1 cellular context compared by ENCODE assay signal in the genomic region with DNA sequence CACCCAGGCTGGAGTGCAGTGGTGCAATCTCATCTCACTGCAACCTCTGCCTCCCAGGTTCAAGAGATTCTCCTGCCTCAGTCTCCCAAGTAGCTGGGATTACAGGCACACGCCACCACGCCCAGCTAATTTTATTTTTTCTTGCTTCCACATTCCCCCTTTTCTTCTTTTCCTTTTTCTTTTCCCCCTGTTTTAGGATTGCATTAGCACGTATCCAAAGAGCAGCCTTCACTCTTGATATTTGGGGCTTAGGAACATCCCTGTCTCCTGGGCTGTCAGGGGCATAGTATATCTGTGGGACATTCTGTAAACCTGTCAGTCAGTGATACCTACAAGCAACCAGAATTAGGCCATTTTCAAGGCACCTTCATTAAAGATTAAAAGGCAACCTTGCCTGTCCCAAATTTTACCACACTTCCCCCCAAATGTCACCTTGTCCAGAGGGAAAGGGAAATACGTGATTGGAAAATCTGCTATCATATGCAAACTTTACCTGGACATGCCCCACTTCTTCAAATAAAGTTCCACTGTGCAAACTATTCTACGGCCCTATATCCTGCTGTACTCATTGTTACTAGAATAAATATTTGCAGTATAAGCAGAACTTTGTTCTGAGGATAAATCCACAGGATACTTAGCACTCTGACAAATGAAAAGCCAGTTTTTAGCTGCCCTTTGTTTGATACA.
TF ChIP-seq lines count a peak whose summit lies in the region.

No MANE protein-coding gene starts in this region.

TF ChIP-seq in HepG2, 621 proteins besides CTCF, POLR2A, EP300 and RAD21 (continued from another document and continues in another):
- TF ChIP-seq TFDP1 (CRISPR knock-in tag; IDR thresholded peaks at IDR 0.05; ENCODE audit: borderline replicate concordance), result peak; percentile 27; the same call in 1 of the 2 replicates
- TF ChIP-seq AKAP8 (CRISPR knock-in tag; IDR thresholded peaks at IDR 0.05), result 0 out of 2 replicates have a peak, but pooled peaks have one; percentile 23
- TF ChIP-seq ZNF782 (CRISPR knock-in tag; IDR thresholded peaks at IDR 0.05; ENCODE audit: borderline replicate concordance), result no peak
- peak; percentile 97; the same call in 1 of the 2 replicates for TF ChIP-seq NFKBIZ (CRISPR knock-in tag; IDR thresholded peaks at IDR 0.05)
- TF ChIP-seq ZNF776 (CRISPR knock-in tag; IDR thresholded peaks at IDR 0.05), result no peak
- TF ChIP-seq STAT5B (CRISPR knock-in tag; IDR thresholded peaks at IDR 0.05), result no peak
- TF ChIP-seq, protein P1, sequence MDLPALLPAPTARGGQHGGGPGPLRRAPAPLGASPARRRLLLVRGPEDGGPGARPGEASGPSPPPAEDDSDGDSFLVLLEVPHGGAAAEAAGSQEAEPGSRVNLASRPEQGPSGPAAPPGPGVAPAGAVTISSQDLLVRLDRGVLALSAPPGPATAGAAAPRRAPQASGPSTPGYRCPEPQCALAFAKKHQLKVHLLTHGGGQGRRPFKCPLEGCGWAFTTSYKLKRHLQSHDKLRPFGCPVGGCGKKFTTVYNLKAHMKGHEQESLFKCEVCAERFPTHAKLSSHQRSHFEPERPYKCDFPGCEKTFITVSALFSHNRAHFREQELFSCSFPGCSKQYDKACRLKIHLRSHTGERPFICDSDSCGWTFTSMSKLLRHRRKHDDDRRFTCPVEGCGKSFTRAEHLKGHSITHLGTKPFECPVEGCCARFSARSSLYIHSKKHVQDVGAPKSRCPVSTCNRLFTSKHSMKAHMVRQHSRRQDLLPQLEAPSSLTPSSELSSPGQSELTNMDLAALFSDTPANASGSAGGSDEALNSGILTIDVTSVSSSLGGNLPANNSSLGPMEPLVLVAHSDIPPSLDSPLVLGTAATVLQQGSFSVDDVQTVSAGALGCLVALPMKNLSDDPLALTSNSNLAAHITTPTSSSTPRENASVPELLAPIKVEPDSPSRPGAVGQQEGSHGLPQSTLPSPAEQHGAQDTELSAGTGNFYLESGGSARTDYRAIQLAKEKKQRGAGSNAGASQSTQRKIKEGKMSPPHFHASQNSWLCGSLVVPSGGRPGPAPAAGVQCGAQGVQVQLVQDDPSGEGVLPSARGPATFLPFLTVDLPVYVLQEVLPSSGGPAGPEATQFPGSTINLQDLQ (CRISPR knock-in tag; IDR thresholded peaks at IDR 0.05), result no peak; the same call in 1 of the 2 replicates
- TF ChIP-seq POLR2AphosphoS5 (IDR thresholded peaks at IDR 0.05; ENCODE audit: low read depth, low read length), result no peak
- TF ChIP-seq FOXJ3 (CRISPR knock-in tag; IDR thresholded peaks at IDR 0.05; ENCODE audit: borderline replicate concordance), result peak; percentile 95
- TF ChIP-seq SRSF4 (IDR thresholded peaks at IDR 0.05; ENCODE audit: low read depth, low read length, poor library complexity, severe bottlenecking), result no peak
- peak; percentile 84 for TF ChIP-seq RCOR2 (CRISPR knock-in tag; IDR thresholded peaks at IDR 0.05)
- TF ChIP-seq SIX1 (CRISPR knock-in tag; IDR thresholded peaks at IDR 0.05; ENCODE audit: borderline replicate concordance), result peak; percentile 86
- TF ChIP-seq HDAC2 (CRISPR knock-in tag; IDR thresholded peaks at IDR 0.05), result peak; percentile 95
- TF ChIP-seq MTERF4 (CRISPR knock-in tag; IDR thresholded peaks at IDR 0.05), result no peak
- TF ChIP-seq ELF3 (CRISPR knock-in tag; IDR thresholded peaks at IDR 0.05), result peak; percentile 98
- TF ChIP-seq HNRNPL (IDR thresholded peaks at IDR 0.05; ENCODE audit: low read depth, low read length), result no peak
- TF ChIP-seq ZNF597 (CRISPR knock-in tag; IDR thresholded peaks at IDR 0.05), result no peak
- TF ChIP-seq STAT6 (CRISPR knock-in tag; IDR thresholded peaks at IDR 0.05; ENCODE audit: borderline replicate concordance), result no peak
- TF ChIP-seq PAWR (CRISPR knock-in tag; IDR thresholded peaks at IDR 0.05; ENCODE audit: borderline replicate concordance), result no peak
- peak; percentile 14; the same call in 1 of the 2 replicates for TF ChIP-seq PRDM10 (CRISPR knock-in tag; IDR thresholded peaks at IDR 0.05; ENCODE audit: low read depth)
- TF ChIP-seq GATAD1 (CRISPR knock-in tag; IDR thresholded peaks at IDR 0.05), result peak; percentile 67
- TF ChIP-seq ZHX1 (CRISPR knock-in tag; IDR thresholded peaks at IDR 0.05; ENCODE audit: low read depth), result no peak; the same call in 1 of the 2 replicates
- TF ChIP-seq GFI1 (CRISPR knock-in tag; IDR thresholded peaks at IDR 0.05; ENCODE audit: borderline replicate concordance), result peak; percentile 98
- TF ChIP-seq ZEB1 (IDR thresholded peaks at IDR 0.05; ENCODE audit: insufficient replicate concordance, low read depth), result peak; percentile 92
- no peak; the same call in 1 of the 2 replicates for TF ChIP-seq ELF1 (CRISPR knock-in tag; IDR thresholded peaks at IDR 0.05)
- TF ChIP-seq, protein P2, sequence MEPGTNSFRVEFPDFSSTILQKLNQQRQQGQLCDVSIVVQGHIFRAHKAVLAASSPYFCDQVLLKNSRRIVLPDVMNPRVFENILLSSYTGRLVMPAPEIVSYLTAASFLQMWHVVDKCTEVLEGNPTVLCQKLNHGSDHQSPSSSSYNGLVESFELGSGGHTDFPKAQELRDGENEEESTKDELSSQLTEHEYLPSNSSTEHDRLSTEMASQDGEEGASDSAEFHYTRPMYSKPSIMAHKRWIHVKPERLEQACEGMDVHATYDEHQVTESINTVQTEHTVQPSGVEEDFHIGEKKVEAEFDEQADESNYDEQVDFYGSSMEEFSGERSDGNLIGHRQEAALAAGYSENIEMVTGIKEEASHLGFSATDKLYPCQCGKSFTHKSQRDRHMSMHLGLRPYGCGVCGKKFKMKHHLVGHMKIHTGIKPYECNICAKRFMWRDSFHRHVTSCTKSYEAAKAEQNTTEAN (CRISPR knock-in tag; conservative IDR thresholded peaks at IDR 0.05), result peak; percentile 61
- no peak for TF ChIP-seq NFE2L2 (IDR thresholded peaks at IDR 0.05; ENCODE audit: low read length)
- no peak; the same call in 1 of the 2 replicates for TF ChIP-seq HINFP (CRISPR knock-in tag; IDR thresholded peaks at IDR 0.05; ENCODE audit: low read depth)
- peak; percentile 68 for TF ChIP-seq FOSL2 (CRISPR knock-in tag; IDR thresholded peaks at IDR 0.05)
- TF ChIP-seq, protein P3, sequence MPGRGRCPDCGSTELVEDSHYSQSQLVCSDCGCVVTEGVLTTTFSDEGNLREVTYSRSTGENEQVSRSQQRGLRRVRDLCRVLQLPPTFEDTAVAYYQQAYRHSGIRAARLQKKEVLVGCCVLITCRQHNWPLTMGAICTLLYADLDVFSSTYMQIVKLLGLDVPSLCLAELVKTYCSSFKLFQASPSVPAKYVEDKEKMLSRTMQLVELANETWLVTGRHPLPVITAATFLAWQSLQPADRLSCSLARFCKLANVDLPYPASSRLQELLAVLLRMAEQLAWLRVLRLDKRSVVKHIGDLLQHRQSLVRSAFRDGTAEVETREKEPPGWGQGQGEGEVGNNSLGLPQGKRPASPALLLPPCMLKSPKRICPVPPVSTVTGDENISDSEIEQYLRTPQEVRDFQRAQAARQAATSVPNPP (CRISPR knock-in tag; IDR thresholded peaks at IDR 0.05), result no peak
- TF ChIP-seq IRX3 (CRISPR knock-in tag; IDR thresholded peaks at IDR 0.05; ENCODE audit: borderline replicate concordance, low read depth), result no peak
- TF ChIP-seq ZNF558 (CRISPR knock-in tag; IDR thresholded peaks at IDR 0.05; ENCODE audit: borderline replicate concordance), result no peak
- peak; percentile 94 for TF ChIP-seq HMG20A (CRISPR knock-in tag; IDR thresholded peaks at IDR 0.05; ENCODE audit: borderline replicate concordance)
